In genomic region chr20:44157061-44157460, GRCh38 we compare ENCODE assay signal across 1 cellular context.
TF ChIP-seq lines count a peak whose summit lies in the region.

No MANE protein-coding gene starts in this region.

TF ChIP-seq in HepG2, 621 proteins besides CTCF, POLR2A, EP300 and RAD21:
- TF ChIP-seq ZNF512B (CRISPR knock-in tag; IDR thresholded peaks at IDR 0.05; ENCODE audit: borderline replicate concordance) (no peak), ARID5B (CRISPR knock-in tag; IDR thresholded peaks at IDR 0.05) (no peak), ADNP (CRISPR knock-in tag; IDR thresholded peaks at IDR 0.05) (no peak), NFE2L2 (IDR thresholded peaks at IDR 0.05; ENCODE audit: low read length) (0 out of 2 replicates have a peak, but pooled peaks have one; percentile 23), ZNF160 (CRISPR knock-in tag; IDR thresholded peaks at IDR 0.05) (no peak), CAMTA2 (CRISPR knock-in tag; IDR thresholded peaks at IDR 0.05; ENCODE audit: borderline replicate concordance) (no peak), ZNF20 (CRISPR knock-in tag; IDR thresholded peaks at IDR 0.05) (no peak), JUN (CRISPR knock-in tag; IDR thresholded peaks at IDR 0.05) (no peak), NR2F6 (IDR thresholded peaks at IDR 0.05) (no peak), NR2F6 (CRISPR knock-in tag; IDR thresholded peaks at IDR 0.05) (no peak)
TF ChIP-seq in HepG2: peak in this region for 1.
